16 cellular contexts compared by ENCODE assay signal in genomic region chr15:49456166-49456565, GRCh38. TPM values are rescaled to one million over a fixed set of nuclear protein-coding genes. Genes with fewer than 3 reads are reported as not detected.
A peak's percentile ranks its signal among the peaks of the same experiment; 100 is the strongest.
DNase-seq lines count a peak whose midpoint lies in the region; ATAC-seq and TF ChIP-seq lines count a peak whose summit lies in the region.
"Had no signal": no experiment of that assay in that cellular context is flagged by ENCODE, and none has a peak within 500 bp of the region (broad histone marks: within the 10 kb centered on the region; RNA-seq: fewer than 3 reads in every experiment).

No MANE protein-coding gene starts in this region.

- H3K36me3 ChIP-seq in adipocyte (ENCODE audit: control insufficient read depth, insufficient read depth, low read length, severe bottlenecking) (peaks cover 28% of the 10 kb centered on the region), suprapubic skin (no peaks in the 10 kb centered on the region)
- H3K36me3 ChIP-seq: BLaER1 treated with 17β-estradiol and CSF1 and Interleukin-3, amounts not matched to agents 10 nM and 100 nM had no signal

- H3K27me3 Mint-ChIP-seq in nephron (ENCODE audit: low read depth) (no peaks in the 10 kb centered on the region), WTC11 (ENCODE audit: low read depth) (no peaks in the 10 kb centered on the region)
- H3K27me3 Mint-ChIP-seq in activated CD4-positive, alpha-beta T cell treated with anti-CD3 and anti-CD28 coated beads, Interleukin-2, amount 10 ng/mL, durations not matched to agents 7 days and 5 days, result peaks cover 12% of the 10 kb centered on the region

- peaks cover 40% of the 10 kb centered on the region for H3K4me1 Mint-ChIP-seq in nephron
- no peaks in the 10 kb centered on the region for H3K4me1 Mint-ChIP-seq in activated CD4-positive, alpha-beta T cell treated with anti-CD3 and anti-CD28 coated beads, Interleukin-2, amount 10 ng/mL, durations not matched to agents 7 days and 5 days
- no peaks in the 10 kb centered on the region for H3K4me1 Mint-ChIP-seq in WTC11
- H3K4me1 Mint-ChIP-seq: B cell, H9 had no signal

- no peak for ATAC-seq in WTC11
- ATAC-seq in GM21423 (IDR thresholded peaks at IDR 0.05; ENCODE audit: unreplicated experiment), result no peak
- ATAC-seq: CD8-positive, alpha-beta T cell; HepG2 had no signal

- H3K27me3 ChIP-seq in adipocyte (replicated peaks; ENCODE audit: control insufficient read depth, insufficient read depth, low read length), result no peaks in the 10 kb centered on the region
- no peaks in the 10 kb centered on the region for H3K27me3 ChIP-seq in suprapubic skin
- H3K27me3 ChIP-seq: BLaER1 treated with 17β-estradiol and CSF1 and Interleukin-3, amounts not matched to agents 10 nM and 100 nM had no signal

- H3K27ac Mint-ChIP-seq in nephron (peak overlapping the region; percentile 39 to 68 (median 49)), WTC11 (no peak overlapping the region)
- H3K27ac Mint-ChIP-seq in activated CD4-positive, alpha-beta T cell treated with anti-CD3 and anti-CD28 coated beads, Interleukin-2, amount 10 ng/mL, durations not matched to agents 7 days and 5 days, result no peak overlapping the region
- H3K27ac Mint-ChIP-seq: B cell; CD8-positive, alpha-beta T cell; H9 had no signal

- peak overlapping the region; percentile 29 for H3K27ac ChIP-seq in suprapubic skin
- H3K27ac ChIP-seq: BLaER1 treated with 17β-estradiol and CSF1 and Interleukin-3, amounts not matched to agents 10 nM and 100 nM had no signal

- H3K36me3 Mint-ChIP-seq in nephron (ENCODE audit: low read depth) (peaks cover 5% of the 10 kb centered on the region), WTC11 (no peaks in the 10 kb centered on the region)
- H3K36me3 Mint-ChIP-seq in activated CD4-positive, alpha-beta T cell treated with anti-CD3 and anti-CD28 coated beads, Interleukin-2, amount 10 ng/mL, durations not matched to agents 7 days and 5 days (ENCODE audit: low read depth), result no peaks in the 10 kb centered on the region
- H3K36me3 Mint-ChIP-seq: CD8-positive, alpha-beta T cell had no signal

- H3K9me3 Mint-ChIP-seq in nephron (no peaks in the 10 kb centered on the region), WTC11 (no peaks in the 10 kb centered on the region)
- no peaks in the 10 kb centered on the region for H3K9me3 Mint-ChIP-seq in activated CD4-positive, alpha-beta T cell treated with anti-CD3 and anti-CD28 coated beads, Interleukin-2, amount 10 ng/mL, durations not matched to agents 7 days and 5 days
- H3K9me3 Mint-ChIP-seq: CD8-positive, alpha-beta T cell; H9 had no signal

- no peak overlapping the region for H3K4me3 Mint-ChIP-seq in nephron
- no peak overlapping the region for H3K4me3 Mint-ChIP-seq in activated CD4-positive, alpha-beta T cell treated with anti-CD3 and anti-CD28 coated beads, Interleukin-2, amount 10 ng/mL, durations not matched to agents 7 days and 5 days
- H3K4me3 Mint-ChIP-seq in WTC11, result no peak overlapping the region
- H3K4me3 Mint-ChIP-seq: B cell; CD8-positive, alpha-beta T cell; H9 had no signal

- POLR2A ChIA-PET in activated CD4-positive, alpha-beta T cell treated with anti-CD3 and anti-CD28 coated beads, Interleukin-2, amount 10 ng/mL, durations not matched to agents 7 days and 5 days (lab: Charles Lee), result no interaction called here
- POLR2A ChIA-PET in WTC11 (lab: Charles Lee), result no interaction called here

- no peak for TF ChIP-seq EP300 in suprapubic skin (IDR thresholded peaks at IDR 0.05)

- H3K4me1 ChIP-seq in adipocyte (ENCODE audit: control insufficient read depth, insufficient read depth, low read length) (peaks cover 73% of the 10 kb centered on the region), suprapubic skin (peaks cover 23% of the 10 kb centered on the region)
- H3K4me1 ChIP-seq: BLaER1 treated with 17β-estradiol and CSF1 and Interleukin-3, amounts not matched to agents 10 nM and 100 nM had no signal

- no peak for TF ChIP-seq POLR2A in suprapubic skin (IDR thresholded peaks at IDR 0.05)

- no peaks in the 10 kb centered on the region for H3K9me3 ChIP-seq in adipocyte (ENCODE audit: control insufficient read depth, low read length)
- H3K9me3 ChIP-seq in suprapubic skin, result no peaks in the 10 kb centered on the region
- H3K9me3 ChIP-seq: BLaER1 treated with 17β-estradiol and CSF1 and Interleukin-3, amounts not matched to agents 10 nM and 100 nM had no signal

- H3K4me3 ChIP-seq in adipocyte (ENCODE audit: low read length) (no peak overlapping the region), suprapubic skin (no peak overlapping the region)
- H3K4me3 ChIP-seq: BLaER1 treated with 17β-estradiol and CSF1 and Interleukin-3, amounts not matched to agents 10 nM and 100 nM had no signal

- CTCF ChIA-PET in activated CD4-positive, alpha-beta T cell treated with anti-CD3 and anti-CD28 coated beads, Interleukin-2, amount 10 ng/mL, durations not matched to agents 7 days and 5 days (lab: Charles Lee), result interaction anchor here (0.6 kb wide), 1 partner anchor 785 kb away, joined by 3 read pairs; no protein-coding TSS in a partner anchor
- CTCF ChIA-PET in WTC11 (lab: Charles Lee), result interaction anchor here (1.8 kb wide), 1 partner anchor 15 kb away, joined by 5 read pairs; no protein-coding TSS in a partner anchor

- H3K9ac ChIP-seq in adipocyte (ENCODE audit: low read length), result peak overlapping the region; percentile 2
- H3K9ac ChIP-seq: BLaER1 treated with 17β-estradiol and CSF1 and Interleukin-3, amounts not matched to agents 10 nM and 100 nM had no signal

- TF ChIP-seq CTCF in nephron (IDR thresholded peaks at IDR 0.05; ENCODE audit: unreplicated experiment in 3 of 3) (no peak), suprapubic skin (IDR thresholded peaks at IDR 0.05) (no peak), WTC11 (IDR thresholded peaks at IDR 0.05) (no peak)

- peak; percentile 35 for DNase-seq in adipocyte (ENCODE audit: low read depth)
- DNase-seq in suprapubic skin (ENCODE audit: low spot score in 2 of 2), result no peak
- DNase-seq in activated CD4-positive, alpha-beta T cell treated with anti-CD3 and anti-CD28 coated beads, Interleukin-2, amount 10 ng/mL, durations not matched to agents 7 days and 5 days, result no peak
- no peak for DNase-seq in WTC11 (ENCODE audit: low spot score)
- DNase-seq: Calu3; CD8-positive, alpha-beta T cell; DMS79 treated with DMSO at 0.1 percent for 48 hours; GF-D8; H9 had no signal

TF ChIP-seq in WTC11, 78 proteins besides CTCF, POLR2A, EP300 and RAD21 (continues in another document):
- TF ChIP-seq JUN (CRISPR knock-in tag; IDR thresholded peaks at IDR 0.05) (no peak), CREB1 (CRISPR knock-in tag; IDR thresholded peaks at IDR 0.05) (no peak), FOXP4 (CRISPR knock-in tag; IDR thresholded peaks at IDR 0.05) (no peak), TEAD4 (CRISPR knock-in tag; IDR thresholded peaks at IDR 0.05) (no peak), NFYB (CRISPR knock-in tag; conservative IDR thresholded peaks at IDR 0.05; ENCODE audit: low read depth) (no peak), ZNF121 (CRISPR knock-in tag; IDR thresholded peaks at IDR 0.05) (no peak), ZNF512 (CRISPR knock-in tag; IDR thresholded peaks at IDR 0.05; ENCODE audit: borderline replicate concordance) (no peak), ZNF138 (CRISPR knock-in tag; conservative IDR thresholded peaks at IDR 0.05) (no peak), MYBL2 (CRISPR knock-in tag; IDR thresholded peaks at IDR 0.05) (no peak), MXD4 (CRISPR knock-in tag; IDR thresholded peaks at IDR 0.05; ENCODE audit: borderline replicate concordance) (no peak), IRF1 (CRISPR knock-in tag; IDR thresholded peaks at IDR 0.05) (no peak), GRHL2 (CRISPR knock-in tag; IDR thresholded peaks at IDR 0.05; ENCODE audit: insufficient replicate concordance, severe bottlenecking) (no peak), ZNF423 (CRISPR knock-in tag; IDR thresholded peaks at IDR 0.05) (no peak), EMX1 (CRISPR knock-in tag; IDR thresholded peaks at IDR 0.05) (no peak)

RNA-seq across cellular contexts. Expression of gene FGF7, which starts 33.1 kb away (rescaled TPM):
- 10 to 100 TPM in 3 of 4 donors, 1 to 10 TPM in 1; 5.5 to 24.1 (median 12.6) TPM for total RNA-seq in suprapubic skin
- total RNA-seq in activated CD4-positive, alpha-beta T cell treated with anti-CD3 and anti-CD28 coated beads, Interleukin-2, amount 10 ng/mL, durations not matched to agents 7 days and 5 days, result not detected
- total RNA-seq in WTC11 (2021), result 0.11 to 0.15 TPM (median 0.11 TPM) in 3 replicates
- total RNA-seq: A172; Calu3; CD8-positive, alpha-beta T cell; H1; H9; HepG2 had no signal

Comparison
In these comparisons a context has a peak if more than half of its experiments do, and no peak if none do; other contexts are left out.
1. H3K27ac Mint-ChIP-seq: peak in nephron (3 of 3); none in activated CD4-positive, alpha-beta T cell treated with anti-CD3 and anti-CD28 coated beads, Interleukin-2, amount 10 ng/mL, durations not matched to agents 7 days and 5 days (single experiment) and WTC11 (single experiment).